In the genomic region with DNA sequence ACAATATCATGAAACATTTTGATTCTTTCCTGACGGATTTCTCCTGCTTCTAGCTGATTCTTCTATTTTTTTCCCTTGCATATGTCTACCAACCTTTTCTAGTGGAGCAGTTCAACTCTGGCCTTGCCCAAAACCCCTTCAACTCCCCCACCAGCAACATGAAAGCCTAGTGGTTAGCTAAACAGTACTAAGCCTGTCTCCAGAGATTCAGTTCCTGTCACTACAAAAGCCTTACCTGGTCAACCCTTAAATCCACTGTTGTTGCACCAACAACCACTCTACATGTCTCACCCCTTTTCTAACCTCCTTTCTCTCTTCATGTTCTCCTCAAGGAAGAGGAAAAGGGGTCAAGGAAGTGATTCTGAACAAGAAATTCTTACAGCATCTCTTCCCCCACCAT, we compare ENCODE assay signal across 12 cellular contexts.
DNase-seq lines count a peak whose midpoint lies in the region; ATAC-seq, FAIRE-seq and TF ChIP-seq lines count a peak whose summit lies in the region.
"Had no signal": no experiment of that assay in that cellular context is flagged by ENCODE, and none has a peak within 500 bp of the region (broad histone marks: within the 10 kb centered on the region; RNA-seq: fewer than 3 reads in every experiment).

No MANE protein-coding gene starts in this region.

- H3K9me3 Mint-ChIP-seq in stimulated activated memory B cell treated with anti-CD40 and anti-IgM and Interleukin-4, amounts not matched to agents 10 μg/mL and 1 μg/mL and 100 μg/mL, for 72 hours, result peaks cover 3% of the 10 kb centered on the region

- TF ChIP-seq POLR2A in HepG2 (IDR thresholded peaks at IDR 0.05; ENCODE audit: insufficient read depth in 1 of 2, low read depth in 2 of 2, low read length in 2 of 2) (no peak), esophagus squamous epithelium (IDR thresholded peaks at IDR 0.05) (no peak)

- H3K9me3 ChIP-seq in liver (ENCODE audit: control insufficient read depth in 4 of 4, low read length in 3 of 4), result peaks cover 0 to 6% (median 0%) of the 10 kb centered on the region in 4 donors
- no peaks in the 10 kb centered on the region for H3K9me3 ChIP-seq in HepG2 (ENCODE audit: low read length)
- H3K9me3 ChIP-seq in esophagus squamous epithelium, result no peaks in the 10 kb centered on the region
- H3K9me3 ChIP-seq: body of pancreas had no signal

- H3K36me3 ChIP-seq in liver (ENCODE audit: control insufficient read depth in 4 of 4, insufficient read depth in 3 of 4, low read depth in 1 of 4, low read length in 3 of 4), result no peaks in the 10 kb centered on the region
- no peaks in the 10 kb centered on the region for H3K36me3 ChIP-seq in HepG2 (replicated peaks in 1 of 2; ENCODE audit: control insufficient read depth in 1 of 2, insufficient read depth in 2 of 2, low read length in 2 of 2)
- H3K36me3 ChIP-seq in esophagus squamous epithelium, result no peaks in the 10 kb centered on the region

- FAIRE-seq in HepG2 (lab: Jason Lieb, UNC), result no peak

- H4K20me1 ChIP-seq in HepG2 (ENCODE audit: insufficient read depth, low read length), result no peaks in the 10 kb centered on the region

- no TSS peak for BruUV-seq in HepG2 (replicated peaks; lab: Mats Ljungman, UMichigan)

- peaks cover 30% of the 10 kb centered on the region for H3K4me1 Mint-ChIP-seq in stimulated activated memory B cell treated with anti-CD40 and anti-IgM and Interleukin-4, amounts not matched to agents 10 μg/mL and 1 μg/mL and 100 μg/mL, for 72 hours

- H3K4me3 ChIP-seq in liver (ENCODE audit: low read depth in 1 of 3, low read length in 3 of 3) (no peak overlapping the region), HepG2 (replicated peaks in 1 of 3; ENCODE audit: insufficient read depth in 1 of 3, low read depth in 2 of 3, low read length in 3 of 3) (no peak overlapping the region), esophagus squamous epithelium (no peak overlapping the region)
- H3K4me3 ChIP-seq: body of pancreas had no signal

- no peak for DNase-seq in HepG2 (ENCODE audit: low spot score)
- DNase-seq in esophagus squamous epithelium (lab: John Stamatoyannopoulos, UW), result no peak
- DNase-seq in NCI-H1694 (lab: John Stamatoyannopoulos, UW), result no peak
- DNase-seq in COR-L47 (lab: John Stamatoyannopoulos, UW), result no peak
- DNase-seq: activated T-cell treated with anti-CD3 and anti-CD28 coated beads, Interleukin-2, amount 50 U/mL, for 1 hour; body of pancreas; Right ventricle myocardium superior had no signal

- TF ChIP-seq CTCF in liver (IDR thresholded peaks at IDR 0.05; ENCODE audit: low read depth, low read length, missing input control), result no peak
- no peak for TF ChIP-seq CTCF in HepG2 (CRISPR knock-in tag; IDR thresholded peaks at IDR 0.05)
- TF ChIP-seq CTCF in esophagus squamous epithelium (IDR thresholded peaks at IDR 0.05), result no peak

- H3K4me1 ChIP-seq in liver (ENCODE audit: control insufficient read depth in 4 of 4, insufficient read depth in 4 of 4, low read length in 3 of 4) (peaks cover 3 to 43% (median 29%) of the 10 kb centered on the region in 4 donors), HepG2 (ENCODE audit: insufficient read depth, low read length) (no peaks in the 10 kb centered on the region), esophagus squamous epithelium (peaks cover 0 to 17% (median 8%) of the 10 kb centered on the region in 3 donors)
- H3K4me1 ChIP-seq: body of pancreas had no signal

- no peak for TF ChIP-seq EP300 in HepG2 (IDR thresholded peaks at IDR 0.05; ENCODE audit: low read depth in 2 of 2, low read length in 2 of 2)
- no peak for TF ChIP-seq EP300 in HepG2 (CRISPR knock-in tag; IDR thresholded peaks at IDR 0.05; ENCODE audit: borderline replicate concordance)

- H3K27me3 Mint-ChIP-seq in stimulated activated memory B cell treated with anti-CD40 and anti-IgM and Interleukin-4, amounts not matched to agents 10 μg/mL and 1 μg/mL and 100 μg/mL, for 72 hours, result peaks cover 1% of the 10 kb centered on the region

- H2AFZ ChIP-seq in HepG2 (ENCODE audit: low read length), result no peak overlapping the region

- peak overlapping the region; percentile 15 to 68 for H3K27ac ChIP-seq in liver (ENCODE audit: low read depth in 1 of 2, low read length in 2 of 2)
- H3K27ac ChIP-seq in HepG2 (ENCODE audit: extremely low read length, insufficient read depth, low read length), result no peak overlapping the region
- H3K27ac ChIP-seq in esophagus squamous epithelium, result no peak overlapping the region
- H3K27ac ChIP-seq: body of pancreas, VCaP had no signal

- CTCF ChIA-PET in HepG2 (lab: Yijun Ruan, JAX; ENCODE audit: low intra/inter-chr PET ratio, low total read pairs), result no interaction called here

- POLR2A ChIA-PET in HepG2 (lab: Yijun Ruan, JAX), result no interaction called here

- ATAC-seq in HepG2, result no peak
- ATAC-seq in HG02610 (IDR thresholded peaks at IDR 0.05; ENCODE audit: unreplicated experiment), result peak; percentile 49
- ATAC-seq in HG03354 (IDR thresholded peaks at IDR 0.05; ENCODE audit: poor library complexity, severe bottlenecking, unreplicated experiment), result peak; percentile 62
- ATAC-seq in stimulated activated memory B cell treated with anti-CD40 and anti-IgM and Interleukin-4, amounts not matched to agents 10 μg/mL and 1 μg/mL and 100 μg/mL, for 72 hours, result no peak

- TF ChIP-seq RAD21 in liver (IDR thresholded peaks at IDR 0.05) (no peak), HepG2 (CRISPR knock-in tag; IDR thresholded peaks at IDR 0.05) (no peak)

- no peak overlapping the region for H3K4me2 ChIP-seq in HepG2 (ENCODE audit: low read depth, low read length)

- H3K4me3 Mint-ChIP-seq in stimulated activated memory B cell treated with anti-CD40 and anti-IgM and Interleukin-4, amounts not matched to agents 10 μg/mL and 1 μg/mL and 100 μg/mL, for 72 hours, result no peak overlapping the region

- intact Hi-C loops in HepG2 (cut with micrococcal nuclease; ENCODE audit: unreplicated experiment) (no loop called here), esophagus squamous epithelium (cut with DNase I) (no loop called here)

- H3K36me3 Mint-ChIP-seq in stimulated activated memory B cell treated with anti-CD40 and anti-IgM and Interleukin-4, amounts not matched to agents 10 μg/mL and 1 μg/mL and 100 μg/mL, for 72 hours, result no peaks in the 10 kb centered on the region

- H3K9ac ChIP-seq in liver (ENCODE audit: low read depth in 1 of 2, low read length in 2 of 2) (no peak overlapping the region), HepG2 (ENCODE audit: insufficient read depth, low read depth, low read length) (no peak overlapping the region)

- WGBS in liver, result 81% methylated on average over 1 of the region's 1 CpG
- 9% methylated on average over 1 of the region's 1 CpG for WGBS in HepG2 (ENCODE audit: low lambda C conversion rate)
- 75 to 85% methylated on average over 1 of the region's 1 CpG for WGBS in esophagus squamous epithelium, 2 donors

- no peaks in the 10 kb centered on the region for H3K27me3 ChIP-seq in liver (ENCODE audit: control insufficient read depth in 4 of 4, insufficient read depth in 4 of 4, low read length in 3 of 4)
- no peaks in the 10 kb centered on the region for H3K27me3 ChIP-seq in HepG2 (ENCODE audit: control insufficient read depth in 1 of 2, insufficient read depth in 2 of 2, low read length in 2 of 2)
- H3K27me3 ChIP-seq in esophagus squamous epithelium, result no peaks in the 10 kb centered on the region
- H3K27me3 ChIP-seq: body of pancreas had no signal

- peak overlapping the region; percentile 71 for H3K27ac Mint-ChIP-seq in stimulated activated memory B cell treated with anti-CD40 and anti-IgM and Interleukin-4, amounts not matched to agents 10 μg/mL and 1 μg/mL and 100 μg/mL, for 72 hours

- no peaks in the 10 kb centered on the region for H3K79me2 ChIP-seq in HepG2 (ENCODE audit: insufficient read depth, low read length)

- in situ Hi-C loops in HepG2 (cut with HindIII; ENCODE audit: extremely low pct_ligation_motif_present, low pct_unique_long_range_greater_than_20kb), result no loop called here

TF ChIP-seq in HepG2, 621 proteins besides CTCF, POLR2A, EP300 and RAD21 (continues in another document):
- TF ChIP-seq ZFP1 (CRISPR knock-in tag; IDR thresholded peaks at IDR 0.05) (no peak), ZNF468 (CRISPR knock-in tag; IDR thresholded peaks at IDR 0.05) (no peak), FOSL1 (CRISPR knock-in tag; IDR thresholded peaks at IDR 0.05; ENCODE audit: borderline replicate concordance) (no peak), NR2F2 (IDR thresholded peaks at IDR 0.05; ENCODE audit: borderline replicate concordance, low read depth) (no peak), MTF1 (CRISPR knock-in tag; IDR thresholded peaks at IDR 0.05) (no peak), FOXP4 (CRISPR knock-in tag; IDR thresholded peaks at IDR 0.05) (no peak), ZNF17 (CRISPR knock-in tag; IDR thresholded peaks at IDR 0.05) (no peak), KLF11 (CRISPR knock-in tag; IDR thresholded peaks at IDR 0.05) (no peak), HOXA7 (CRISPR knock-in tag; IDR thresholded peaks at IDR 0.05) (no peak), ZBTB20 (CRISPR knock-in tag; IDR thresholded peaks at IDR 0.05; ENCODE audit: borderline replicate concordance, low read depth) (no peak), ZNF205 (CRISPR knock-in tag; IDR thresholded peaks at IDR 0.05) (no peak)
- TF ChIP-seq, protein P1, sequence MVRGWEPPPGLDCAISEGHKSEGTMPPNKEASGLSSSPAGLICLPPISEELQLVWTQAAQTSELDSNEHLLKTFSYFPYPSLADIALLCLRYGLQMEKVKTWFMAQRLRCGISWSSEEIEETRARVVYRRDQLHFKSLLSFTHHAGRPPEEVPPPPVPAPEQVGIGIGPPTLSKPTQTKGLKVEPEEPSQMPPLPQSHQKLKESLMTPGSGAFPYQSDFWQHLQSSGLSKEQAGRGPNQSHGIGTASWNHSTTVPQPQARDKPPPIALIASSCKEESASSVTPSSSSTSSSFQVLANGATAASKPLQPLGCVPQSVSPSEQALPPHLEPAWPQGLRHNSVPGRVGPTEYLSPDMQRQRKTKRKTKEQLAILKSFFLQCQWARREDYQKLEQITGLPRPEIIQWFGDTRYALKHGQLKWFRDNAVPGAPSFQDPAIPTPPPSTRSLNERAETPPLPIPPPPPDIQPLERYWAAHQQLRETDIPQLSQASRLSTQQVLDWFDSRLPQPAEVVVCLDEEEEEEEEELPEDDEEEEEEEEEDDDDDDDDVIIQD (CRISPR knock-in tag; IDR thresholded peaks at IDR 0.05; ENCODE audit: low read depth), result no peak

Comparison
In these comparisons a context has a peak if more than half of its experiments do, and no peak if none do; other contexts are left out.
1. H3K27ac ChIP-seq: peak in liver (2 of 2); none in HepG2 (single experiment) and esophagus squamous epithelium (0 of 4).
2. ATAC-seq: peak in HG02610 (single experiment) and HG03354 (single experiment); none in HepG2 (single experiment) and stimulated activated memory B cell treated with anti-CD40 and anti-IgM and Interleukin-4, amounts not matched to agents 10 μg/mL and 1 μg/mL and 100 μg/mL, for 72 hours (single experiment).